ENCODE assay signal across 9 cellular contexts in the genomic region with DNA sequence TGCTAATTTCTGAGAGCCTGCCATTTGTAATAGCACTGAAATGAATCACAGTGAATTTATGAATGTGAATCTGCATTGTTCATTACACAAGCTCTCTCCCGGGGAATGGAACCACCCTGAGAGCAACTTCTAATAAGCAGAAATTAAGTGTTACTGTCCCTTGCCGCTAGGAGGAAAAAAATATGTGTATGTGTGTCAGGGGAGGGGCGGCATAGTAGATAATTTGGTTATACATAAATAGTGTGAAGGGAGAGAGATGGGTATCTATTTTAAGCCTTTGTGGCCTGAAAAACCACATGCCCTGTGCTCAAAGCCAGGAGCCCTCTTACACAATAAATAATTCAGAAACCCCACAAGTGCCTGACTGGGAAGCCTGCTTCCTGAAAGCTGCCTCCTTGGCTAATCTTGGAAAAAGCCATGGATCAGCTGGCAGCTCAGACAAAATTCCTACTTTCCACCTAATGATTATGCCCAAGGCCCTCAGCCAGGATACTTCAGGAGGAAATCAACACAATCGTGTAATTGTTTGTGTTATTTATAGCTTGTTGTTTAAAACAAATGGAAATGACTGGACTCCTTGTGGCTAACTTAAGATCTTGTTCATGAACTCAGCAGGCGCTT.
DNase-seq lines count a peak whose midpoint lies in the region; ATAC-seq, FAIRE-seq and TF ChIP-seq lines count a peak whose summit lies in the region.
"Had no signal": no experiment of that assay in that cellular context is flagged by ENCODE, and none has a peak within 500 bp of the region (broad histone marks: within the 10 kb centered on the region; RNA-seq: fewer than 3 reads in every experiment).

No MANE protein-coding gene starts in this region.

- TF ChIP-seq CTCF in A549 (IDR thresholded peaks at IDR 0.05) = no peak
- TF ChIP-seq CTCF in right lobe of liver (IDR thresholded peaks at IDR 0.05) = no peak

- no peaks in the 10 kb centered on the region for H3K36me3 Mint-ChIP-seq in activated CD4-positive, alpha-beta T cell treated with anti-CD3 and anti-CD28 coated beads for 36 hours (ENCODE audit: low read depth)

- H3K36me3 ChIP-seq in right lobe of liver = no peaks in the 10 kb centered on the region
- H3K36me3 ChIP-seq: tibial artery had no signal

- no peak for TF ChIP-seq RAD21 in A549 (conservative IDR thresholded peaks at IDR 0.05 in 1 of 2, IDR thresholded peaks at IDR 0.05 in 1 of 2)

- WGBS in A549 (ENCODE audit: missing lambda C conversion rate) = 71% methylated on average over 5 of the region's 5 CpGs
- 45% methylated on average over 5 of the region's 5 CpGs for WGBS in right lobe of liver (ENCODE audit: insufficient coverage, low coverage, low lambda C conversion rate, missing lambda C conversion rate)

- H3K4me1 ChIP-seq in A549 = peaks cover 22% of the 10 kb centered on the region
- no peaks in the 10 kb centered on the region for H3K4me1 ChIP-seq in right lobe of liver

- H3K27ac Mint-ChIP-seq in activated CD4-positive, alpha-beta T cell treated with anti-CD3 and anti-CD28 coated beads for 36 hours = no peak overlapping the region

- H3K9me3 ChIP-seq in A549 (no peaks in the 10 kb centered on the region), right lobe of liver (no peaks in the 10 kb centered on the region)
- H3K9me3 ChIP-seq: tibial artery had no signal

- H3K4me2 ChIP-seq in A549 = peak overlapping the region; percentile 16; the same call in 1 of the 3 replicates

- no peak for FAIRE-seq in A549 (lab: Jason Lieb, UNC)

- no peak for TF ChIP-seq EP300 in A549 (IDR thresholded peaks at IDR 0.05)

- H3K9me3 Mint-ChIP-seq in activated CD4-positive, alpha-beta T cell treated with anti-CD3 and anti-CD28 coated beads for 36 hours (ENCODE audit: low read depth) = peaks cover 1% of the 10 kb centered on the region

- POLR2A ChIA-PET in A549 (lab: Yijun Ruan, JAX) = interaction anchor here (1.1 kb wide), 1 partner anchor 367 kb away, joined by 3 read pairs; no protein-coding TSS in a partner anchor
- POLR2A ChIA-PET in activated CD4-positive, alpha-beta T cell treated with anti-CD3 and anti-CD28 coated beads for 36 hours (lab: Charles Lee) = interaction anchor here (0.6 kb wide), 1 partner anchor 282 kb away, joined by 4 read pairs; no protein-coding TSS in a partner anchor

- TF ChIP-seq POLR2A in A549 (IDR thresholded peaks at IDR 0.05; ENCODE audit: low read length) = no peak
- TF ChIP-seq POLR2A in right lobe of liver (IDR thresholded peaks at IDR 0.05) = no peak

- no peak for ATAC-seq in A549
- ATAC-seq in GM21360 (IDR thresholded peaks at IDR 0.05; ENCODE audit: unreplicated experiment) = peak; percentile 55
- ATAC-seq in activated CD4-positive, alpha-beta T cell treated with anti-CD3 and anti-CD28 coated beads for 36 hours = no peak
- ATAC-seq in right lobe of liver = no peak

- H3K27me3 Mint-ChIP-seq in activated CD4-positive, alpha-beta T cell treated with anti-CD3 and anti-CD28 coated beads for 36 hours = peaks cover 13% of the 10 kb centered on the region

- H3K27ac ChIP-seq in A549 (peak overlapping the region in 1 of 2 experiments; percentile 52; a peak in 3 of 6 replicates), right lobe of liver (no peak overlapping the region)
- H3K27ac ChIP-seq: tibial artery had no signal

- H3K27me3 ChIP-seq in right lobe of liver = no peaks in the 10 kb centered on the region
- H3K27me3 ChIP-seq: tibial artery had no signal

- H3K4me3 Mint-ChIP-seq in activated CD4-positive, alpha-beta T cell treated with anti-CD3 and anti-CD28 coated beads for 36 hours = no peak overlapping the region

- no peak for DNase-seq in A549 (ENCODE audit: low read depth in 1 of 2, low spot score in 1 of 2)
- DNase-seq in NCI-H2227 (lab: John Stamatoyannopoulos, UW; ENCODE audit: unreplicated experiment) = peak; percentile 46
- DNase-seq in foreskin melanocyte = peak; percentile 96
- no peak for DNase-seq in stimulated activated CD4-positive, alpha-beta T cell treated with anti-CD3 and anti-CD28 coated beads, Interleukin-4, amount 100 ng/mL, for 1 hour
- DNase-seq in activated CD4-positive, alpha-beta T cell treated with anti-CD3 and anti-CD28 coated beads for 48 hours = no peak
- no peak for DNase-seq in activated CD4-positive, alpha-beta T cell treated with anti-CD3 and anti-CD28 coated beads for 36 hours
- no peak for DNase-seq in right lobe of liver

- CTCF ChIA-PET in A549 (lab: Yijun Ruan, JAX) = interaction anchor here (1.0 kb wide), 1 partner anchor 20 kb away, joined by 6 read pairs; no protein-coding TSS in a partner anchor
- CTCF ChIA-PET in activated CD4-positive, alpha-beta T cell treated with anti-CD3 and anti-CD28 coated beads for 36 hours (lab: Charles Lee) = interaction anchor here (0.7 to 1.1 kb wide), 5 partner anchors 9 to 48 kb away, joined by 3 read pairs; no protein-coding TSS in a partner anchor

- intact Hi-C loops in activated CD4-positive, alpha-beta T cell treated with anti-CD3 and anti-CD28 coated beads for 36 hours (cut with DNase I, micrococcal nuclease) = no loop called here
- intact Hi-C loops in right lobe of liver (cut with DNase I) = no loop called here

- no peaks in the 10 kb centered on the region for H3K4me1 Mint-ChIP-seq in activated CD4-positive, alpha-beta T cell treated with anti-CD3 and anti-CD28 coated beads for 36 hours

- no peak overlapping the region for H3K4me3 ChIP-seq in A549
- no peak overlapping the region for H3K4me3 ChIP-seq in right lobe of liver
- H3K4me3 ChIP-seq: tibial artery had no signal

TF ChIP-seq in A549, 52 proteins besides CTCF, POLR2A, EP300 and RAD21:
- TF ChIP-seq RCOR1 (IDR thresholded peaks at IDR 0.05; ENCODE audit: low read depth, low read length) (no peak), BHLHE40 (IDR thresholded peaks at IDR 0.05; ENCODE audit: low read depth, low read length) (no peak), HOXB13 (CRISPR knock-in tag; IDR thresholded peaks at IDR 0.05; ENCODE audit: low read depth) (no peak), HES2 (IDR thresholded peaks at IDR 0.05) (no peak), SMC3 (IDR thresholded peaks at IDR 0.05) (no peak), TFCP2L1 (CRISPR knock-in tag; IDR thresholded peaks at IDR 0.05) (no peak), HMGXB4 (CRISPR knock-in tag; IDR thresholded peaks at IDR 0.05; ENCODE audit: borderline replicate concordance) (no peak), CEBPB (IDR thresholded peaks at IDR 0.05) (no peak), RFX5 (IDR thresholded peaks at IDR 0.05) (no peak), HOXB5 (CRISPR knock-in tag; IDR thresholded peaks at IDR 0.05) (no peak), NFE2L2 (conservative IDR thresholded peaks at IDR 0.05; ENCODE audit: low read length) (no peak)

Comparison
In these comparisons a context has a peak if more than half of its experiments do, and no peak if none do; other contexts are left out.
1. DNase-seq: peak in NCI-H2227 (single experiment) and foreskin melanocyte (single experiment); none in A549 (0 of 2), stimulated activated CD4-positive, alpha-beta T cell treated with anti-CD3 and anti-CD28 coated beads, Interleukin-4, amount 100 ng/mL, for 1 hour (single experiment), activated CD4-positive, alpha-beta T cell treated with anti-CD3 and anti-CD28 coated beads for 48 hours (single experiment), activated CD4-positive, alpha-beta T cell treated with anti-CD3 and anti-CD28 coated beads for 36 hours (single experiment) and right lobe of liver (0 of 3).